In genomic region chr1:42529724-42530161, GRCh38 we compare ENCODE assay signal across 10 cellular contexts.
DNase-seq lines count a peak whose midpoint lies in the region; ATAC-seq lines count a peak whose summit lies in the region.
"Had no signal": no experiment of that assay in that cellular context is flagged by ENCODE, and none has a peak within 500 bp of the region (broad histone marks: within the 10 kb centered on the region; RNA-seq: fewer than 3 reads in every experiment).

No MANE protein-coding gene starts in this region.

- H3K9me3 Mint-ChIP-seq in stimulated activated effector memory CD8-positive, alpha-beta T cell treated with anti-CD3 and anti-CD28 coated beads, Interleukin-12 subunit alpha, Interleukin-12 subunit beta, amount 100 ng/mL, for 72 hours: no peaks in the 10 kb centered on the region

- H3K4me3 Mint-ChIP-seq in stimulated activated effector memory CD8-positive, alpha-beta T cell treated with anti-CD3 and anti-CD28 coated beads, Interleukin-12 subunit alpha, Interleukin-12 subunit beta, amount 100 ng/mL, for 72 hours: peak overlapping the region; percentile 48

- peak; percentile 3 for DNase-seq in DMS153 treated with DMSO at 0.1 percent for 48 hours (lab: John Stamatoyannopoulos, UW; ENCODE audit: unreplicated experiment)
- DNase-seq in DMS153 (lab: John Stamatoyannopoulos, UW): no peak
- DNase-seq in RPMI7951 (ENCODE audit: low read depth): peak; percentile 89
- DNase-seq in epithelial cell of prostate (ENCODE audit: low read depth, low spot score): peak; percentile 95
- no peak for DNase-seq in stimulated activated effector memory CD8-positive, alpha-beta T cell treated with anti-CD3 and anti-CD28 coated beads, Interleukin-12 subunit alpha, Interleukin-12 subunit beta, amount 100 ng/mL, for 72 hours (ENCODE audit: low spot score in 2 of 2)
- DNase-seq in mesenteric fat pad (ENCODE audit: low spot score): no peak
- no peak for DNase-seq in activated effector memory CD4-positive, alpha-beta T cell treated with anti-CD3 and anti-CD28 coated beads, Interleukin-2, amount 50 U/mL, for 16 hours
- DNase-seq: psoas muscle had no signal

- H3K36me3 Mint-ChIP-seq in stimulated activated effector memory CD8-positive, alpha-beta T cell treated with anti-CD3 and anti-CD28 coated beads, Interleukin-12 subunit alpha, Interleukin-12 subunit beta, amount 100 ng/mL, for 72 hours: peaks cover 6% of the 10 kb centered on the region

- peaks cover 13% of the 10 kb centered on the region for H3K4me1 Mint-ChIP-seq in stimulated activated effector memory CD8-positive, alpha-beta T cell treated with anti-CD3 and anti-CD28 coated beads, Interleukin-12 subunit alpha, Interleukin-12 subunit beta, amount 100 ng/mL, for 72 hours

- H3K27ac ChIP-seq in epithelial cell of prostate: peak overlapping the region; percentile 74
- H3K27ac ChIP-seq: 22Rv1, psoas muscle had no signal

- peak; percentile 97 for ATAC-seq in stimulated activated effector memory CD8-positive, alpha-beta T cell treated with anti-CD3 and anti-CD28 coated beads, Interleukin-12 subunit alpha, Interleukin-12 subunit beta, amount 100 ng/mL, for 72 hours
- ATAC-seq in GM18858 (IDR thresholded peaks at IDR 0.05; ENCODE audit: unreplicated experiment): no peak
- ATAC-seq: psoas muscle had no signal

- H3K27ac Mint-ChIP-seq in stimulated activated effector memory CD8-positive, alpha-beta T cell treated with anti-CD3 and anti-CD28 coated beads, Interleukin-12 subunit alpha, Interleukin-12 subunit beta, amount 100 ng/mL, for 72 hours: peak overlapping the region; percentile 32

Comparison
In these comparisons a context has a peak if more than half of its experiments do, and no peak if none do; other contexts are left out.
1. DNase-seq: peak in DMS153 treated with DMSO at 0.1 percent for 48 hours (single experiment), RPMI7951 (single experiment) and epithelial cell of prostate (single experiment); none in DMS153 (single experiment), stimulated activated effector memory CD8-positive, alpha-beta T cell treated with anti-CD3 and anti-CD28 coated beads, Interleukin-12 subunit alpha, Interleukin-12 subunit beta, amount 100 ng/mL, for 72 hours (0 of 2), mesenteric fat pad (single experiment) and activated effector memory CD4-positive, alpha-beta T cell treated with anti-CD3 and anti-CD28 coated beads, Interleukin-2, amount 50 U/mL, for 16 hours (single experiment).